8 cellular contexts compared by ENCODE assay signal in the genomic region with DNA sequence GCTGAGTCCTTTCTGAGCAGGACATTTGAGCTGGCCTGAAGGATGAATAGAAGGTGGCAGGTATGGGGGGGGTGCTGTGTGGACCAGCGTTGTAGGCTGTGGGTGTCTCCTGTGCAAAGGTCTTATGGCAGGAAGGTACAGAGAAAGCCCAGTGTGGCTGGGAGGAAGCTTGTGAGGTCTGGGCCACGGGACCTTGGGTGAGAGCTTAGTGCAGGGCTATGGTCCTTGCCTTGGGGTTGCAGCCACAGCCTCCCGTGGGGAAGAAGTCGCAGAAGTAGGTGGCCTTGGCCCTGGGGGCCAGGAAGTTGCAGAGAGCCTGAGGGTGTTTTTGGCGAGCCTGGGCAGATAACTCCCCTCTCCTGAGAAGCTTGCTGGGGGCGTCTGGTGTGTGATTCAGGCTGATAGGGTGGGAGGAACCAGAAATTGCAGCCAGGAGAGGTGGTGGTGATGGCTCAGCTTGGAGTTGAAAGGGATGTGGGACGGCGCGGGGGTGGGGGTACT. TPM values are rescaled to one million over a fixed set of nuclear protein-coding genes. Genes with fewer than 3 reads are reported as not detected.
DNase-seq lines count a peak whose midpoint lies in the region; ATAC-seq, FAIRE-seq and TF ChIP-seq lines count a peak whose summit lies in the region.

No MANE protein-coding gene starts in this region.

- POLR2A ChIA-PET in Panc1 (lab: Charles Lee): interaction anchor here (0.6 kb wide), 2 partner anchors 67 to 137 kb away, joined by 4 to 5 read pairs; no protein-coding TSS in a partner anchor
- POLR2A ChIA-PET in naive thymus-derived CD4-positive, alpha-beta T cell (lab: Charles Lee): no interaction called here

- peak overlapping the region; percentile 95 for H3K27ac ChIP-seq in Panc1 (ENCODE audit: low read length)
- H3K27ac ChIP-seq in dorsolateral prefrontal cortex: peak overlapping the region in 57 of 59 donors; percentile 10 to 99 (median 92)
- no peak overlapping the region for H3K27ac ChIP-seq in naive thymus-derived CD4-positive, alpha-beta T cell (ENCODE audit: low read depth, low read length)
- peak overlapping the region in 1 of 4 donors; percentile 23 for H3K27ac ChIP-seq in pancreas

- 20 to 29% methylated on average over 9 of the region's 9 CpGs for WGBS in pancreas, 2 donors

- no peaks in the 10 kb centered on the region for H3K9me3 Mint-ChIP-seq in naive thymus-derived CD4-positive, alpha-beta T cell

- H3K4me3 ChIP-seq in GM12864 (ENCODE audit: low read depth, low read length) (peak overlapping the region; percentile 65), Panc1 (ENCODE audit: low read depth in 2 of 2, low read length in 2 of 2) (peak overlapping the region; percentile 84 to 89), dorsolateral prefrontal cortex (peak overlapping the region; percentile 56 to 93 (median 84)), pancreas (peak overlapping the region in 1 of 4 donors; percentile 57)
- H3K4me3 ChIP-seq in naive thymus-derived CD4-positive, alpha-beta T cell (ENCODE audit: low read length): peak overlapping the region; percentile 25

- DNase-seq in GM12864 (ENCODE audit: low read depth) (no peak), Panc1 (ENCODE audit: low read depth, low spot score) (peak; percentile 33), dorsolateral prefrontal cortex (peak in 2 of 10 donors; percentile 46 to 78), pancreas (no peak), NCI-H2107 treated with DMSO at 0.1 percent for 48 hours (lab: John Stamatoyannopoulos, UW; ENCODE audit: unreplicated experiment) (no peak)
- peak in 1 of 9 donors; percentile 25 for DNase-seq in naive thymus-derived CD4-positive, alpha-beta T cell

- H3K9me3 ChIP-seq in Panc1 (ENCODE audit: control insufficient read depth, insufficient read depth, low read depth, low read length) (no peaks in the 10 kb centered on the region), pancreas (no peaks in the 10 kb centered on the region)
- no peaks in the 10 kb centered on the region for H3K9me3 ChIP-seq in naive thymus-derived CD4-positive, alpha-beta T cell (ENCODE audit: control insufficient read depth in 2 of 3, low read length in 3 of 3)

- no peaks in the 10 kb centered on the region for H3K27me3 ChIP-seq in Panc1 (ENCODE audit: control insufficient read depth, insufficient read depth, low read length)
- no peaks in the 10 kb centered on the region for H3K27me3 ChIP-seq in dorsolateral prefrontal cortex
- peaks cover 0 to 12% of the 10 kb centered on the region in 2 donors for H3K27me3 ChIP-seq in naive thymus-derived CD4-positive, alpha-beta T cell (ENCODE audit: control insufficient read depth in 2 of 2, insufficient read depth in 2 of 2, low read length in 2 of 2)
- peaks cover 0 to 11% (median 1%) of the 10 kb centered on the region in 4 donors for H3K27me3 ChIP-seq in pancreas

- H3K27me3 Mint-ChIP-seq in naive thymus-derived CD4-positive, alpha-beta T cell: peaks cover 16 to 32% (median 21%) of the 10 kb centered on the region in 5 donors

- intact Hi-C loops in Panc1 (cut with micrococcal nuclease; ENCODE audit: unreplicated experiment) (no loop called here), dorsolateral prefrontal cortex (cut with DNase I) (no loop called here), pancreas (cut with DNase I) (no loop called here)
- intact Hi-C loops in naive thymus-derived CD4-positive, alpha-beta T cell (cut with micrococcal nuclease): loop anchor here in 1 of 2 donors (2.0 kb wide), 1 partner anchor 47 kb away; no protein-coding TSS in a partner anchor

- H3K36me3 ChIP-seq in Panc1 (ENCODE audit: control insufficient read depth, insufficient read depth, low read length): no peaks in the 10 kb centered on the region
- H3K36me3 ChIP-seq in naive thymus-derived CD4-positive, alpha-beta T cell (ENCODE audit: control insufficient read depth in 2 of 3, insufficient read depth in 3 of 3, low read length in 3 of 3): no peaks in the 10 kb centered on the region
- H3K36me3 ChIP-seq in pancreas: no peaks in the 10 kb centered on the region

- CTCF ChIA-PET in Panc1 (lab: Charles Lee): interaction anchor here (0.6 to 1.5 kb wide), 4 partner anchors 70 to 244 kb away, joined by 3 to 12 read pairs (median 4); no protein-coding TSS in a partner anchor
- CTCF ChIA-PET in naive thymus-derived CD4-positive, alpha-beta T cell (lab: Charles Lee): no interaction called here

- no peaks in the 10 kb centered on the region for H3K36me3 Mint-ChIP-seq in naive thymus-derived CD4-positive, alpha-beta T cell

- peaks cover 15 to 29% (median 20%) of the 10 kb centered on the region in 7 donors for H3K4me1 Mint-ChIP-seq in naive thymus-derived CD4-positive, alpha-beta T cell

- ATAC-seq in Panc1 (peak; percentile 6; the same call in 1 of the 2 replicates), GM21515 (IDR thresholded peaks at IDR 0.05; ENCODE audit: unreplicated experiment) (no peak), pancreas (no peak), GM21825 (IDR thresholded peaks at IDR 0.05; ENCODE audit: unreplicated experiment) (no peak)
- no peak for ATAC-seq in naive thymus-derived CD4-positive, alpha-beta T cell

- FAIRE-seq in pancreas (lab: Jason Lieb, UNC): no peak

- H3K4me3 Mint-ChIP-seq in naive thymus-derived CD4-positive, alpha-beta T cell: peak overlapping the region; percentile 55 to 86 (median 76)

- in situ Hi-C loops in Panc1 (cut with HindIII; ENCODE audit: low pct_unique_long_range_greater_than_20kb, low sequenced_read_pairs): no loop called here

- peak overlapping the region in 2 of 9 donors; percentile 3 to 88 for H3K27ac Mint-ChIP-seq in naive thymus-derived CD4-positive, alpha-beta T cell

- H3K4me1 ChIP-seq in Panc1 (ENCODE audit: control insufficient read depth, insufficient read depth, low read length): peaks cover 66% of the 10 kb centered on the region
- H3K4me1 ChIP-seq in naive thymus-derived CD4-positive, alpha-beta T cell (ENCODE audit: control insufficient read depth in 2 of 2, insufficient read depth in 2 of 2, low read length in 2 of 2): peaks cover 14 to 31% of the 10 kb centered on the region in 2 donors
- H3K4me1 ChIP-seq in pancreas: peaks cover 0 to 17% (median 7%) of the 10 kb centered on the region in 3 donors

- BruUV-seq in Panc1 (replicated peaks; lab: Mats Ljungman, UMichigan): no TSS peak

- no peak for TF ChIP-seq CTCF in GM12864 (IDR thresholded peaks at IDR 0.05; ENCODE audit: low read depth, low read length, missing control alignments)
- TF ChIP-seq CTCF in Panc1 (IDR thresholded peaks at IDR 0.05): no peak
- TF ChIP-seq CTCF in dorsolateral prefrontal cortex (IDR thresholded peaks at IDR 0.05 in 54 of 56, conservative IDR thresholded peaks at IDR 0.05 in 2 of 56; ENCODE audit: low read depth in 1 of 56, partially characterized antibody in 56 of 56): no peak
- no peak for TF ChIP-seq CTCF in pancreas (IDR thresholded peaks at IDR 0.05)

RNA-seq across cellular contexts. Expression of gene FSCN1, which starts 3.0 kb away (rescaled TPM):
- total RNA-seq in Panc1 (2021; ENCODE audit: unreplicated experiment) (327 TPM), dorsolateral prefrontal cortex (100 to 1,000 TPM in 118 of 120 experiments, 10 to 100 TPM in 2; 87.7 to 275 (median 145) TPM), pancreas (10 to 100 TPM in 1 of 6 donors, 1 to 10 TPM in 5; 1.8 to 17.4 (median 5.9) TPM)
- polyA plus RNA-seq in Panc1 (2012; ENCODE audit: insufficient read length): 487 TPM
- total RNA-seq in naive thymus-derived CD4-positive, alpha-beta T cell: 10 to 100 TPM in 1 of 5 experiments, 1 to 10 TPM in 4; 1.1 to 22.6 (median 6.2) TPM
- under 1 TPM in 1 of 2 donors, not detected in 1; 0.09 TPM for polyA plus RNA-seq in naive thymus-derived CD4-positive, alpha-beta T cell
- 1 to 10 TPM; 6.9 to 7.7 TPM for polyA plus RNA-seq in pancreas
